31 cellular contexts compared by ENCODE assay signal in the genomic region with DNA sequence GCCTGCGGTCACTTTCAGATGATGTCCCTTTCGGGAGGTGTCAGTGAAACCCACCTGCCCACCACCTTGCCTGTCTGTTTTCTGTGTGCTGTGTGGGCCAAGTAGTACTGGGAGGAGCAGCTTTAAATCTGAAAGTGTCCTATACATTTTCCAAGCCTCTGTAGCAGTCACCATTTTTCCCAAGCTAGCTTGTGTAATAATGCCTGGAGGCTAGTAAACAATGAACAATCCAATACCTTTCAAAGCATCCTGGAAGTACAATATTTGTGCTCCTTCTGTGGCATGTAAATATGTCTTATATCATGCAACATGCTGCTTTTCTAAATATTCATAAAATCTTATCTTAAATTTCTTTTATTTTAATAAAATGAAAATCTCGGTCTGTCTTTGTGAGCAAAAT.
"Had no signal": no experiment of that assay in that cellular context is flagged by ENCODE, and none has a peak within 500 bp of the region (broad histone marks: within the 10 kb centered on the region; RNA-seq: fewer than 3 reads in every experiment).

No MANE protein-coding gene starts in this region.

- H3K4me3 Mint-ChIP-seq: activated CD4-positive, alpha-beta T cell treated with anti-CD3 and anti-CD28 coated beads, Interleukin-2, amount 10 ng/mL, durations not matched to agents 7 days and 5 days; activated CD8-positive, alpha-beta T cell treated with anti-CD3 and anti-CD28 coated beads for 36 hours; activated T-cell treated with anti-CD3 and anti-CD28 coated beads, Interleukin-2, amount 50 U/mL, for 4 hours; activated T-helper 17 cell treated with anti-CD3 and anti-CD28 coated beads, Interleukin-2, amount 50 U/mL, for 72 hours; effector memory CD8-positive, alpha-beta T cell; immature natural killer cell; memory B cell; naive thymus-derived CD4-positive, alpha-beta T cell had no signal

- H3K4me1 ChIP-seq: body of pancreas, heart left ventricle, testis, transverse colon had no signal

- H3K36me3 Mint-ChIP-seq: immature natural killer cell had no signal

- H3K27ac ChIP-seq: body of pancreas, coronary artery, dorsolateral prefrontal cortex, heart left ventricle, ovary, skin epidermis, testis, transverse colon had no signal

- H3K27ac Mint-ChIP-seq: activated CD4-positive, alpha-beta T cell treated with anti-CD3 and anti-CD28 coated beads, Interleukin-2, amount 10 ng/mL, durations not matched to agents 7 days and 5 days; activated CD8-positive, alpha-beta T cell treated with anti-CD3 and anti-CD28 coated beads for 36 hours; activated naive CD4-positive, alpha-beta T cell treated with anti-CD3 and anti-CD28 coated beads, Interleukin-2, amount 50 U/mL, for 72 hours; activated T-helper 17 cell treated with anti-CD3 and anti-CD28 coated beads, Interleukin-2, amount 50 U/mL, for 72 hours; effector memory CD8-positive, alpha-beta T cell; immature natural killer cell; memory B cell; progenitor cell of endocrine pancreas had no signal

- H3K36me3 ChIP-seq: heart left ventricle, ovary, transverse colon had no signal

- ATAC-seq: activated CD8-positive, alpha-beta T cell treated with anti-CD3 and anti-CD28 coated beads for 36 hours; activated naive CD4-positive, alpha-beta T cell treated with anti-CD3 and anti-CD28 coated beads, Interleukin-2, amount 50 U/mL, for 72 hours; activated T-cell treated with anti-CD3 and anti-CD28 coated beads, Interleukin-2, amount 50 U/mL, for 4 hours; activated T-helper 17 cell treated with anti-CD3 and anti-CD28 coated beads, Interleukin-2, amount 50 U/mL, for 72 hours; body of pancreas; effector memory CD8-positive, alpha-beta T cell; heart left ventricle; left colon; naive thymus-derived CD4-positive, alpha-beta T cell; sciatic nerve; stimulated activated naive CD8-positive, alpha-beta T cell treated with anti-CD3 and anti-CD28 coated beads, Interleukin-15, Interleukin-2, amounts not matched to agents 100 U/mL and 50 U/mL, for 24 hours had no signal

- H3K27me3 Mint-ChIP-seq: activated CD4-positive, alpha-beta T cell treated with anti-CD3 and anti-CD28 coated beads, Interleukin-2, amount 10 ng/mL, durations not matched to agents 7 days and 5 days; memory B cell; naive thymus-derived CD4-positive, alpha-beta T cell; progenitor cell of endocrine pancreas had no signal

- H3K9me3 ChIP-seq: body of pancreas, heart left ventricle, ovary, testis, transverse colon had no signal

- H3K9me3 Mint-ChIP-seq: activated T-cell treated with anti-CD3 and anti-CD28 coated beads, Interleukin-2, amount 50 U/mL, for 4 hours; activated T-helper 17 cell treated with anti-CD3 and anti-CD28 coated beads, Interleukin-2, amount 50 U/mL, for 72 hours; effector memory CD8-positive, alpha-beta T cell had no signal

- H3K4me1 Mint-ChIP-seq: activated T-helper 17 cell treated with anti-CD3 and anti-CD28 coated beads, Interleukin-2, amount 50 U/mL, for 72 hours; immature natural killer cell had no signal

- H3K4me3 ChIP-seq: body of pancreas, coronary artery, dorsolateral prefrontal cortex, heart left ventricle, ovary, skin epidermis, testis, transverse colon had no signal

- DNase-seq: activated CD4-positive, alpha-beta T cell treated with anti-CD3 and anti-CD28 coated beads, Interleukin-2, amount 10 ng/mL, durations not matched to agents 7 days and 5 days; activated CD4-positive, CD25-positive, alpha-beta regulatory T cell treated with anti-CD3 and anti-CD28 coated beads, Interleukin-2, amount 50 U/mL, for 72 hours; activated CD8-positive, alpha-beta T cell treated with anti-CD3 and anti-CD28 coated beads for 36 hours; activated naive CD4-positive, alpha-beta T cell; activated T-cell treated with anti-CD3 and anti-CD28 coated beads, Interleukin-2, amount 50 U/mL, for 4 hours; aorta; body of pancreas; dorsolateral prefrontal cortex; effector memory CD8-positive, alpha-beta T cell; heart left ventricle; hypothalamus; immature natural killer cell; kidney; left colon; midbrain; naive thymus-derived CD4-positive, alpha-beta T cell; ovary; retina; stimulated activated CD4-positive, alpha-beta T cell treated with anti-CD3 and anti-CD28 coated beads, Interleukin-12 subunit alpha, Interleukin-12 subunit beta, amount 100 ng/mL, for 4 hours; stimulated activated CD4-positive, alpha-beta T cell treated with anti-CD3 and anti-CD28 coated beads, Interleukin-4, amount 100 ng/mL, for 1 hour; stimulated activated naive CD8-positive, alpha-beta T cell treated with anti-CD3 and anti-CD28 coated beads, Interleukin-15, Interleukin-2, amounts not matched to agents 100 U/mL and 50 U/mL, for 24 hours; T-helper 2 cell; testis; transverse colon had no signal

- H3K27me3 ChIP-seq: body of pancreas, ovary, testis, transverse colon had no signal
